19 cellular contexts compared by ENCODE assay signal in genomic region chr11:113681282-113681681, GRCh38. TPM values are rescaled to one million over a fixed set of nuclear protein-coding genes. Genes with fewer than 3 reads are reported as not detected.
A peak's percentile ranks its signal among the peaks of the same experiment; 100 is the strongest.
DNase-seq lines count a peak whose midpoint lies in the region; ATAC-seq, FAIRE-seq and TF ChIP-seq lines count a peak whose summit lies in the region.
"Had no signal": no experiment of that assay in that cellular context is flagged by ENCODE, and none has a peak within 500 bp of the region (broad histone marks: within the 10 kb centered on the region; RNA-seq: fewer than 3 reads in every experiment).

No MANE protein-coding gene starts in this region.

- no peak for TF ChIP-seq POLR2A in spleen (IDR thresholded peaks at IDR 0.05)

- H3K9me3 ChIP-seq in endodermal cell (ENCODE audit: control insufficient read depth, low read length), result no peaks in the 10 kb centered on the region
- H3K9me3 ChIP-seq in spleen, result no peaks in the 10 kb centered on the region
- no peaks in the 10 kb centered on the region for H3K9me3 ChIP-seq in A673 (ENCODE audit: low read depth, low read length, poor library complexity, severe bottlenecking)
- H3K9me3 ChIP-seq: BLaER1 treated with 17β-estradiol and CSF1 and Interleukin-3, amounts not matched to agents 10 nM and 100 nM had no signal

- H3K4me1 Mint-ChIP-seq in endodermal cell (peaks cover 38% of the 10 kb centered on the region), nephron (peaks cover 58% of the 10 kb centered on the region)
- no peaks in the 10 kb centered on the region for H3K4me1 Mint-ChIP-seq in activated CD8-positive, alpha-beta T cell treated with anti-CD3 and anti-CD28 coated beads for 36 hours (ENCODE audit: low read depth)

- intact Hi-C loops in spleen (cut with DNase I; ENCODE audit: low total_unique reads), result no loop called here
- intact Hi-C loops in A673 (cut with micrococcal nuclease; ENCODE audit: unreplicated experiment), result no loop called here
- intact Hi-C loops in activated CD8-positive, alpha-beta T cell treated with anti-CD3 and anti-CD28 coated beads for 36 hours (cut with micrococcal nuclease), result no loop called here

- H3K36me3 Mint-ChIP-seq in endodermal cell (ENCODE audit: low read depth) (no peaks in the 10 kb centered on the region), nephron (ENCODE audit: low read depth) (no peaks in the 10 kb centered on the region)
- H3K36me3 Mint-ChIP-seq in activated CD8-positive, alpha-beta T cell treated with anti-CD3 and anti-CD28 coated beads for 36 hours (ENCODE audit: low read depth), result no peaks in the 10 kb centered on the region

- H3K27ac Mint-ChIP-seq in endodermal cell (peak overlapping the region; percentile 83), nephron (peak overlapping the region; percentile 62 to 84 (median 70))
- no peak overlapping the region for H3K27ac Mint-ChIP-seq in activated CD8-positive, alpha-beta T cell treated with anti-CD3 and anti-CD28 coated beads for 36 hours
- H3K27ac Mint-ChIP-seq: CD4-positive, CD25-positive, alpha-beta regulatory T cell; GM23338 had no signal

- H3K27me3 ChIP-seq in endodermal cell (ENCODE audit: control insufficient read depth, insufficient read depth, low read length, poor library complexity, severe bottlenecking) (no peaks in the 10 kb centered on the region), spleen (replicated peaks in 1 of 7) (no peaks in the 10 kb centered on the region), A673 (replicated peaks; ENCODE audit: insufficient read depth, low read depth, low read length, poor library complexity) (no peaks in the 10 kb centered on the region)
- H3K27me3 ChIP-seq: BLaER1 treated with 17β-estradiol and CSF1 and Interleukin-3, amounts not matched to agents 10 nM and 100 nM had no signal

- H3K36me3 ChIP-seq in endodermal cell (ENCODE audit: control insufficient read depth, insufficient read depth, low read length) (no peaks in the 10 kb centered on the region), spleen (no peaks in the 10 kb centered on the region), A673 (ENCODE audit: insufficient read depth, low read length, poor library complexity, severe bottlenecking) (no peaks in the 10 kb centered on the region)
- H3K36me3 ChIP-seq: BLaER1 treated with 17β-estradiol and CSF1 and Interleukin-3, amounts not matched to agents 10 nM and 100 nM had no signal

- no peak for DNase-seq in HTR-8/SVneo (ENCODE audit: insufficient read length, low spot score)
- DNase-seq in endodermal cell, result peak; percentile 80
- DNase-seq in spleen, result peak; percentile 55
- DNase-seq in MV-4-11 (lab: John Stamatoyannopoulos, UW), result no peak
- no peak for DNase-seq in A673 (ENCODE audit: low spot score)
- DNase-seq in activated CD8-positive, alpha-beta T cell treated with anti-CD3 and anti-CD28 coated beads for 36 hours, result no peak
- DNase-seq: 8988T; ACHN; Calu3; CD4-positive, CD25-positive, alpha-beta regulatory T cell; DMS 273 treated with DMSO at 0.1 percent for 48 hours; H7 had no signal

- no peak overlapping the region for H3K4me3 ChIP-seq in endodermal cell (ENCODE audit: low read length)
- H3K4me3 ChIP-seq in spleen, result no peak overlapping the region
- no peak overlapping the region for H3K4me3 ChIP-seq in A673 (ENCODE audit: low read depth, low read length, poor library complexity, severe bottlenecking)
- H3K4me3 ChIP-seq: BLaER1 treated with 17β-estradiol and CSF1 and Interleukin-3, amounts not matched to agents 10 nM and 100 nM; GM12878; GM23338 had no signal

- no TSS peak for BruUV-seq in A673 (replicated peaks; lab: Mats Ljungman, UMichigan)

- H3K9ac ChIP-seq in endodermal cell (ENCODE audit: extremely low read depth, low read length, poor library complexity, severe bottlenecking), result no peak overlapping the region
- H3K9ac ChIP-seq: BLaER1 treated with 17β-estradiol and CSF1 and Interleukin-3, amounts not matched to agents 10 nM and 100 nM had no signal

- POLR2A ChIA-PET in A673 (lab: Charles Lee; ENCODE audit: low non-redundant PET), result no interaction called here
- POLR2A ChIA-PET in activated CD8-positive, alpha-beta T cell treated with anti-CD3 and anti-CD28 coated beads for 36 hours (lab: Charles Lee), result no interaction called here

- H3K9me3 Mint-ChIP-seq in endodermal cell (no peaks in the 10 kb centered on the region), nephron (no peaks in the 10 kb centered on the region)
- no peaks in the 10 kb centered on the region for H3K9me3 Mint-ChIP-seq in activated CD8-positive, alpha-beta T cell treated with anti-CD3 and anti-CD28 coated beads for 36 hours
- H3K9me3 Mint-ChIP-seq: GM23338 had no signal

- ATAC-seq in GM21723 (IDR thresholded peaks at IDR 0.05; ENCODE audit: unreplicated experiment), result no peak
- no peak for ATAC-seq in activated CD8-positive, alpha-beta T cell treated with anti-CD3 and anti-CD28 coated beads for 36 hours
- ATAC-seq: GM12878 had no signal

- TF ChIP-seq CTCF in endodermal cell (conservative IDR thresholded peaks at IDR 0.05), result no peak
- no peak for TF ChIP-seq CTCF in nephron (IDR thresholded peaks at IDR 0.05; ENCODE audit: unreplicated experiment in 3 of 3)
- no peak for TF ChIP-seq CTCF in spleen (IDR thresholded peaks at IDR 0.05 in 8 of 11, conservative IDR thresholded peaks at IDR 0.05 in 3 of 11)
- TF ChIP-seq CTCF in A673 (conservative IDR thresholded peaks at IDR 0.05; ENCODE audit: low read depth, low read length), result no peak
- TF ChIP-seq CTCF in activated CD8-positive, alpha-beta T cell treated with anti-CD3 and anti-CD28 coated beads for 36 hours (IDR thresholded peaks at IDR 0.05), result no peak

- CTCF ChIA-PET in A673 (lab: Charles Lee), result no interaction called here
- CTCF ChIA-PET in activated CD8-positive, alpha-beta T cell treated with anti-CD3 and anti-CD28 coated beads for 36 hours (lab: Charles Lee), result no interaction called here

- H3K4me3 Mint-ChIP-seq in endodermal cell (no peak overlapping the region), nephron (peak overlapping the region in 1 of 3 experiments; percentile 27)
- H3K4me3 Mint-ChIP-seq in activated CD8-positive, alpha-beta T cell treated with anti-CD3 and anti-CD28 coated beads for 36 hours, result no peak overlapping the region
- H3K4me3 Mint-ChIP-seq: CD4-positive, CD25-positive, alpha-beta regulatory T cell; GM23338 had no signal

- peak; percentile 65 for FAIRE-seq in HTR-8/SVneo (lab: Jason Lieb, UNC)
- FAIRE-seq: GM12878, GM18507 had no signal

- H3K27ac ChIP-seq in endodermal cell (ENCODE audit: low read depth, low read length) (no peak overlapping the region), spleen (no peak overlapping the region), A673 (ENCODE audit: low read depth, low read length, poor library complexity, severe bottlenecking) (no peak overlapping the region)
- H3K27ac ChIP-seq: BLaER1 treated with 17β-estradiol and CSF1 and Interleukin-3, amounts not matched to agents 10 nM and 100 nM had no signal

- H3K27me3 Mint-ChIP-seq in endodermal cell (ENCODE audit: insufficient read depth), result no peaks in the 10 kb centered on the region
- peaks cover 34% of the 10 kb centered on the region for H3K27me3 Mint-ChIP-seq in nephron (ENCODE audit: low read depth)
- no peaks in the 10 kb centered on the region for H3K27me3 Mint-ChIP-seq in activated CD8-positive, alpha-beta T cell treated with anti-CD3 and anti-CD28 coated beads for 36 hours
- H3K27me3 Mint-ChIP-seq: CD4-positive, CD25-positive, alpha-beta regulatory T cell had no signal

- H3K4me1 ChIP-seq in endodermal cell (ENCODE audit: control insufficient read depth, insufficient read depth, low read length) (peaks cover 29% of the 10 kb centered on the region), spleen (no peaks in the 10 kb centered on the region), A673 (ENCODE audit: insufficient read depth, low read length, poor library complexity, severe bottlenecking) (peaks cover 9% of the 10 kb centered on the region)

- 76 to 79% methylated on average over 5 to 6 of the region's 6 CpGs for WGBS in endodermal cell (ENCODE audit: insufficient coverage in 1 of 2, insufficient read length in 1 of 2), 2 experiments
- 82 to 93% (median 91%) methylated on average over 5 to 6 of the region's 6 CpGs for WGBS in spleen, 5 donors

RNA-seq across cellular contexts. Expression of gene TMPRSS5, which starts 24.8 kb away (rescaled TPM):
- total RNA-seq in endodermal cell (1 to 10 TPM; 1.0 to 1.2 TPM), spleen (1 to 10 TPM in 1 of 7 donors, under 1 TPM in 6; 0.42 to 1.4 (median 0.68) TPM), A673 (2021) (1.5 and 2.9 TPM in 2 replicates)
- polyA plus RNA-seq in endodermal cell (2013, experiment 1 of 2), result 2.9 TPM
- 2.3 TPM for polyA plus RNA-seq in endodermal cell (2013, experiment 2 of 2)
- polyA plus RNA-seq in spleen, result 1 to 10 TPM in 2 of 3 donors, under 1 TPM in 1; 0.46 to 1.7 (median 1.5) TPM
- 1 to 10 TPM in 1 of 2 experiments, under 1 TPM in 1; 0.85 to 1.0 TPM for total RNA-seq in activated CD8-positive, alpha-beta T cell treated with anti-CD3 and anti-CD28 coated beads for 36 hours
- total RNA-seq: G401, GM23338 had no signal
- polyA plus RNA-seq: GM23338 had no signal

Comparison
In these comparisons a context has a peak if more than half of its experiments do, and no peak if none do; other contexts are left out.
1. DNase-seq: peak in endodermal cell (single experiment) and spleen (single experiment); none in HTR-8/SVneo (single experiment), MV-4-11 (single experiment), A673 (single experiment) and activated CD8-positive, alpha-beta T cell treated with anti-CD3 and anti-CD28 coated beads for 36 hours (single experiment).